1 cellular context compared by ENCODE assay signal in the genomic region with DNA sequence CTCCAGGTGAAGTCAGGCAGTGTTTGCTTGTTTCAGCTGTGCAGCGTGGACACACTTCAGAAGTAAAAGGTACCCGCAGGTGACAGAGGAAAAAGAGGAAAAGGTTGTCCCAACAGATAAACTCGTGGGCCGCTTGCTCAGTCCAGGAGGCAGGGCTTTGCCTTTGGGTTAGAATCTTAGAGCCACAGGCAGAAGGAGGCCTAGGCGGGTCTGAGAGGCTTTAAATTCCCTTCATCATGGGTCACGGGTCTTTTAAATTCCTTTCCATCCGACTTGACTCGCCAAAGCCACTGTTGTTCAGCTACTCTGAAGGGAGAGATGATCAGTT.
TF ChIP-seq lines count a peak whose summit lies in the region.

No MANE protein-coding gene starts in this region.

TF ChIP-seq in HCT116, 20 proteins besides CTCF, POLR2A, EP300 and RAD21 (continued from another document):
- TF ChIP-seq, protein P1, sequence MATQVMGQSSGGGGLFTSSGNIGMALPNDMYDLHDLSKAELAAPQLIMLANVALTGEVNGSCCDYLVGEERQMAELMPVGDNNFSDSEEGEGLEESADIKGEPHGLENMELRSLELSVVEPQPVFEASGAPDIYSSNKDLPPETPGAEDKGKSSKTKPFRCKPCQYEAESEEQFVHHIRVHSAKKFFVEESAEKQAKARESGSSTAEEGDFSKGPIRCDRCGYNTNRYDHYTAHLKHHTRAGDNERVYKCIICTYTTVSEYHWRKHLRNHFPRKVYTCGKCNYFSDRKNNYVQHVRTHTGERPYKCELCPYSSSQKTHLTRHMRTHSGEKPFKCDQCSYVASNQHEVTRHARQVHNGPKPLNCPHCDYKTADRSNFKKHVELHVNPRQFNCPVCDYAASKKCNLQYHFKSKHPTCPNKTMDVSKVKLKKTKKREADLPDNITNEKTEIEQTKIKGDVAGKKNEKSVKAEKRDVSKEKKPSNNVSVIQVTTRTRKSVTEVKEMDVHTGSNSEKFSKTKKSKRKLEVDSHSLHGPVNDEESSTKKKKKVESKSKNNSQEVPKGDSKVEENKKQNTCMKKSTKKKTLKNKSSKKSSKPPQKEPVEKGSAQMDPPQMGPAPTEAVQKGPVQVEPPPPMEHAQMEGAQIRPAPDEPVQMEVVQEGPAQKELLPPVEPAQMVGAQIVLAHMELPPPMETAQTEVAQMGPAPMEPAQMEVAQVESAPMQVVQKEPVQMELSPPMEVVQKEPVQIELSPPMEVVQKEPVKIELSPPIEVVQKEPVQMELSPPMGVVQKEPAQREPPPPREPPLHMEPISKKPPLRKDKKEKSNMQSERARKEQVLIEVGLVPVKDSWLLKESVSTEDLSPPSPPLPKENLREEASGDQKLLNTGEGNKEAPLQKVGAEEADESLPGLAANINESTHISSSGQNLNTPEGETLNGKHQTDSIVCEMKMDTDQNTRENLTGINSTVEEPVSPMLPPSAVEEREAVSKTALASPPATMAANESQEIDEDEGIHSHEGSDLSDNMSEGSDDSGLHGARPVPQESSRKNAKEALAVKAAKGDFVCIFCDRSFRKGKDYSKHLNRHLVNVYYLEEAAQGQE (IDR thresholded peaks at IDR 0.05; ENCODE audit: low read depth): no peak
- TF ChIP-seq ZFX (IDR thresholded peaks at IDR 0.05) (no peak), SRF (IDR thresholded peaks at IDR 0.05; ENCODE audit: low read depth) (no peak), FOSL1 (IDR thresholded peaks at IDR 0.05; ENCODE audit: low read depth) (no peak), CBX3 (IDR thresholded peaks at IDR 0.05; ENCODE audit: low read depth) (no peak), POLR2AphosphoS5 (IDR thresholded peaks at IDR 0.05; ENCODE audit: low read depth, low read length) (no peak), SIN3A (IDR thresholded peaks at IDR 0.05; ENCODE audit: low read depth) (no peak), YY1 (IDR thresholded peaks at IDR 0.05; ENCODE audit: extremely low read depth, insufficient replicate concordance, low read depth, low read length) (no peak), ZNF274 (IDR thresholded peaks at IDR 0.05; ENCODE audit: low read depth, low read length) (no peak), SP1 (IDR thresholded peaks at IDR 0.05; ENCODE audit: low read depth) (no peak), CEBPB (IDR thresholded peaks at IDR 0.05; ENCODE audit: low read depth) (no peak), ELF1 (IDR thresholded peaks at IDR 0.05; ENCODE audit: borderline replicate concordance, low read depth) (no peak)
- TF ChIP-seq, protein P2, sequence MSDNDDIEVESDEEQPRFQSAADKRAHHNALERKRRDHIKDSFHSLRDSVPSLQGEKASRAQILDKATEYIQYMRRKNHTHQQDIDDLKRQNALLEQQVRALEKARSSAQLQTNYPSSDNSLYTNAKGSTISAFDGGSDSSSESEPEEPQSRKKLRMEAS (IDR thresholded peaks at IDR 0.05): no peak
- TF ChIP-seq, protein P3, sequence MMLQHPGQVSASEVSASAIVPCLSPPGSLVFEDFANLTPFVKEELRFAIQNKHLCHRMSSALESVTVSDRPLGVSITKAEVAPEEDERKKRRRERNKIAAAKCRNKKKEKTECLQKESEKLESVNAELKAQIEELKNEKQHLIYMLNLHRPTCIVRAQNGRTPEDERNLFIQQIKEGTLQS (IDR thresholded peaks at IDR 0.05): no peak
- TF ChIP-seq, protein P4, sequence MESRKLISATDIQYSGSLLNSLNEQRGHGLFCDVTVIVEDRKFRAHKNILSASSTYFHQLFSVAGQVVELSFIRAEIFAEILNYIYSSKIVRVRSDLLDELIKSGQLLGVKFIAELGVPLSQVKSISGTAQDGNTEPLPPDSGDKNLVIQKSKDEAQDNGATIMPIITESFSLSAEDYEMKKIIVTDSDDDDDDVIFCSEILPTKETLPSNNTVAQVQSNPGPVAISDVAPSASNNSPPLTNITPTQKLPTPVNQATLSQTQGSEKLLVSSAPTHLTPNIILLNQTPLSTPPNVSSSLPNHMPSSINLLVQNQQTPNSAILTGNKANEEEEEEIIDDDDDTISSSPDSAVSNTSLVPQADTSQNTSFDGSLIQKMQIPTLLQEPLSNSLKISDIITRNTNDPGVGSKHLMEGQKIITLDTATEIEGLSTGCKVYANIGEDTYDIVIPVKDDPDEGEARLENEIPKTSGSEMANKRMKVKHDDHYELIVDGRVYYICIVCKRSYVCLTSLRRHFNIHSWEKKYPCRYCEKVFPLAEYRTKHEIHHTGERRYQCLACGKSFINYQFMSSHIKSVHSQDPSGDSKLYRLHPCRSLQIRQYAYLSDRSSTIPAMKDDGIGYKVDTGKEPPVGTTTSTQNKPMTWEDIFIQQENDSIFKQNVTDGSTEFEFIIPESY (IDR thresholded peaks at IDR 0.05; ENCODE audit: extremely low read depth, insufficient replicate concordance, low read length): no peak
